Comparison of ENCODE assay signal across 17 cellular contexts in the genomic region with DNA sequence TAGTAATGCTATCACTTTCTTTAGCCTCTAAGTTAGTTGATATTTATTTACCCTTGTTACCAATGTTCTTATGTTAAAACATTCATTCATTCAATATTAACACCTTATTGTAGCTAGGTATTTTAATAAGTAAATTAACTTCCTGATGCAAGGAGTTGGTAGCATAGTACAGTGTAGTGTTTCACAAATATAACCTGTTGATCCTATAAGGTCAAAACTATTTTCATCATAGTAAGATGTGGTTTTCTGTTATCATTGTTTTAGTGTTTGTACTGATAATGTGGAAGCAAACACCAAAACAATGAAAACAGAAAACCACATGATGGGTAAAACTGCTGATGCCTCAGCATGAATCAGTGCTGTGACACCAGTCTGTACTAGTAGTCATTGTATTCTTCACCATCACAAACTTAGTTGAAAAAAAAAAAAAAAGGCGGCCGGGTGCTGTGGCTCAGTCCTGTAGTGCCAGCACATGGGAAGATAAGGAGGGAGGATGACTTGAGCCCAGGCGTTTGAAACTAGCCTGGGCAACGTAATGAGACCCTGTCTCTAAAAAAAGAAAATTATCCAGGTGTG. TPM values are rescaled to one million over a fixed set of nuclear protein-coding genes. Genes with fewer than 3 reads are reported as not detected.
DNase-seq lines count a peak whose midpoint lies in the region; ATAC-seq, FAIRE-seq and TF ChIP-seq lines count a peak whose summit lies in the region.
"Had no signal": no experiment of that assay in that cellular context is flagged by ENCODE, and none has a peak within 500 bp of the region (broad histone marks: within the 10 kb centered on the region; RNA-seq: fewer than 3 reads in every experiment).

No MANE protein-coding gene starts in this region.

- H4K20me1 ChIP-seq in PC-3 (ENCODE audit: low read length) (no peaks in the 10 kb centered on the region), endothelial cell of umbilical vein (replicated peaks; ENCODE audit: control insufficient read depth, extremely low read depth, insufficient read depth, low read length) (no peaks in the 10 kb centered on the region)

- intact Hi-C loops in activated CD4-positive, alpha-beta T cell treated with anti-CD3 and anti-CD28 coated beads for 36 hours (cut with DNase I, micrococcal nuclease) = no loop called here
- intact Hi-C loops in PC-3 (cut with micrococcal nuclease) = no loop called here
- intact Hi-C loops in endothelial cell of umbilical vein (cut with micrococcal nuclease) = no loop called here
- intact Hi-C loops in CD4-positive, alpha-beta T cell (cut with DNase I, micrococcal nuclease) = no loop called here
- intact Hi-C loops in right lobe of liver (cut with DNase I) = no loop called here

- H3K4me1 ChIP-seq in PC-3 (ENCODE audit: insufficient read depth, low read length) = peaks cover 9% of the 10 kb centered on the region
- H3K4me1 ChIP-seq in endothelial cell of umbilical vein (ENCODE audit: control insufficient read depth, extremely low read depth, insufficient read depth, low read length) = no peaks in the 10 kb centered on the region
- H3K4me1 ChIP-seq in small intestine (ENCODE audit: control insufficient read depth in 2 of 2, insufficient read depth in 1 of 2, low read depth in 1 of 2, low read length in 1 of 2) = no peaks in the 10 kb centered on the region
- H3K4me1 ChIP-seq in right lobe of liver = no peaks in the 10 kb centered on the region

- H3K9ac ChIP-seq in PC-3 (ENCODE audit: low read length) (no peak overlapping the region), endothelial cell of umbilical vein (replicated peaks; ENCODE audit: extremely low read depth, insufficient read depth, low read length) (no peak overlapping the region)

- H3K36me3 Mint-ChIP-seq in activated CD4-positive, alpha-beta T cell treated with anti-CD3 and anti-CD28 coated beads for 36 hours (ENCODE audit: low read depth) = peaks cover 50% of the 10 kb centered on the region
- peaks cover 65% of the 10 kb centered on the region for H3K36me3 Mint-ChIP-seq in CD4-positive, alpha-beta T cell (ENCODE audit: low read depth)

- no peaks in the 10 kb centered on the region for H3K9me3 Mint-ChIP-seq in activated CD4-positive, alpha-beta T cell treated with anti-CD3 and anti-CD28 coated beads for 36 hours (ENCODE audit: low read depth)
- H3K9me3 Mint-ChIP-seq in CD4-positive, alpha-beta T cell = no peaks in the 10 kb centered on the region
- H3K9me3 Mint-ChIP-seq: GM23338, memory B cell had no signal

- TF ChIP-seq POLR2A in endothelial cell of umbilical vein (IDR thresholded peaks at IDR 0.05; ENCODE audit: low read depth, low read length) (no peak), right lobe of liver (IDR thresholded peaks at IDR 0.05) (no peak)

- TF ChIP-seq CTCF in PC-3 (conservative IDR thresholded peaks at IDR 0.05; ENCODE audit: low read depth, low read length) = no peak
- TF ChIP-seq CTCF in endothelial cell of umbilical vein (IDR thresholded peaks at IDR 0.05; ENCODE audit: extremely low read depth in 1 of 2, insufficient read depth in 1 of 2, low read depth in 1 of 2, low read length in 2 of 2) = no peak
- no peak for TF ChIP-seq CTCF in CD4-positive, alpha-beta T cell (IDR thresholded peaks at IDR 0.05)
- TF ChIP-seq CTCF in right lobe of liver (IDR thresholded peaks at IDR 0.05) = no peak

- CTCF ChIA-PET in activated CD4-positive, alpha-beta T cell treated with anti-CD3 and anti-CD28 coated beads for 36 hours (lab: Charles Lee) = no interaction called here
- CTCF ChIA-PET in PC-3 (lab: Charles Lee) (no interaction called here), endothelial cell of umbilical vein (lab: Charles Lee) (no interaction called here)
- CTCF ChIA-PET in CD4-positive, alpha-beta T cell (lab: Charles Lee) = no interaction called here

- peak; percentile 84 for ATAC-seq in activated CD4-positive, alpha-beta T cell treated with anti-CD3 and anti-CD28 coated beads for 36 hours
- ATAC-seq in PC-3 (no peak), right lobe of liver (no peak)
- ATAC-seq in CD4-positive, alpha-beta T cell (ENCODE audit: poor library complexity) = no peak
- ATAC-seq: GM23338 had no signal

- H3K36me3 ChIP-seq in PC-3 (ENCODE audit: low read depth, low read length) (no peaks in the 10 kb centered on the region; the same call in none of the 2 replicates), endothelial cell of umbilical vein (ENCODE audit: control insufficient read depth in 2 of 2, extremely low read depth in 1 of 2, insufficient read depth in 2 of 2, low read length in 2 of 2) (no peaks in the 10 kb centered on the region), small intestine (ENCODE audit: control insufficient read depth in 2 of 2, insufficient read depth in 2 of 2, low read length in 2 of 2) (no peaks in the 10 kb centered on the region), right lobe of liver (no peaks in the 10 kb centered on the region)
- H3K36me3 ChIP-seq: SJSA1 had no signal

- H3K9me3 ChIP-seq in PC-3 (ENCODE audit: low read length) (no peaks in the 10 kb centered on the region), endothelial cell of umbilical vein (replicated peaks; ENCODE audit: control insufficient read depth, insufficient read depth, low read length) (no peaks in the 10 kb centered on the region), small intestine (ENCODE audit: control insufficient read depth, low read depth) (no peaks in the 10 kb centered on the region), right lobe of liver (no peaks in the 10 kb centered on the region)
- no peaks in the 10 kb centered on the region for H3K9me3 ChIP-seq in CD4-positive, alpha-beta T cell (ENCODE audit: control insufficient read depth, low read length)

- DNase-seq in activated CD4-positive, alpha-beta T cell treated with anti-CD3 and anti-CD28 coated beads for 36 hours = no peak
- DNase-seq in activated CD4-positive, alpha-beta T cell treated with anti-CD3 and anti-CD28 coated beads, Interleukin-2, amount 50 U/mL, for 4 hours = no peak
- DNase-seq in PC-3 (peak; percentile 36), endothelial cell of umbilical vein (ENCODE audit: low read depth, low spot score) (no peak), small intestine (no peak), LoVo (ENCODE audit: low spot score) (no peak), right lobe of liver (no peak)
- DNase-seq in CD4-positive, alpha-beta T cell = no peak
- DNase-seq: ACHN; activated T-cell treated with anti-CD3 and anti-CD28 coated beads, Interleukin-2, amount 50 U/mL, for 1 hour; NCI-H1417 treated with DMSO at 0.1 percent for 48 hours; NCI-H774; occipital lobe had no signal

- no peak overlapping the region for H3K4me2 ChIP-seq in PC-3 (ENCODE audit: low read length)
- no peak overlapping the region for H3K4me2 ChIP-seq in endothelial cell of umbilical vein (ENCODE audit: insufficient read depth, low read length)
- H3K4me2 ChIP-seq: GM23338 had no signal

- dilution Hi-C loops in endothelial cell of umbilical vein (cut with MboI; ENCODE audit: extremely low pct_ligation_motif_present, low sequenced_read_pairs) = no loop called here

- no peaks in the 10 kb centered on the region for H3K79me2 ChIP-seq in PC-3 (ENCODE audit: low read length)
- H3K79me2 ChIP-seq in endothelial cell of umbilical vein (ENCODE audit: control insufficient read depth, insufficient read depth, low read length) = no peaks in the 10 kb centered on the region

- 93 to 98% (median 94%) methylated on average over 4 of the region's 4 CpGs for WGBS in small intestine, 3 donors
- WGBS in right lobe of liver (ENCODE audit: insufficient coverage, low coverage, low lambda C conversion rate, missing lambda C conversion rate) = no CpG with 5 or more reads among the region's 4 CpGs

- H3K27me3 Mint-ChIP-seq in activated CD4-positive, alpha-beta T cell treated with anti-CD3 and anti-CD28 coated beads for 36 hours = no peaks in the 10 kb centered on the region
- H3K27me3 Mint-ChIP-seq in CD4-positive, alpha-beta T cell = no peaks in the 10 kb centered on the region
- H3K27me3 Mint-ChIP-seq: memory B cell had no signal

- H3K4me1 Mint-ChIP-seq in activated CD4-positive, alpha-beta T cell treated with anti-CD3 and anti-CD28 coated beads for 36 hours = peaks cover 19% of the 10 kb centered on the region
- H3K4me1 Mint-ChIP-seq in CD4-positive, alpha-beta T cell (ENCODE audit: low read depth) = peaks cover 28% of the 10 kb centered on the region

- FAIRE-seq in endothelial cell of umbilical vein (lab: Jason Lieb, UNC) (peak; percentile 15), small intestine (lab: Jason Lieb, UNC) (peak; percentile 70)

- no peak overlapping the region for H3K4me3 Mint-ChIP-seq in activated CD4-positive, alpha-beta T cell treated with anti-CD3 and anti-CD28 coated beads for 36 hours
- no peak overlapping the region for H3K4me3 Mint-ChIP-seq in CD4-positive, alpha-beta T cell
- H3K4me3 Mint-ChIP-seq: GM23338, memory B cell had no signal

- no peaks in the 10 kb centered on the region for H3F3A ChIP-seq in PC-3 (ENCODE audit: low read length, unreplicated experiment)

- H3K9me1 ChIP-seq in endothelial cell of umbilical vein (replicated peaks; ENCODE audit: control insufficient read depth, extremely low read depth, insufficient read depth, low read length) = no peaks in the 10 kb centered on the region

- POLR2A ChIA-PET in activated CD4-positive, alpha-beta T cell treated with anti-CD3 and anti-CD28 coated beads for 36 hours (lab: Charles Lee) = no interaction called here
- POLR2A ChIA-PET in PC-3 (lab: Charles Lee; ENCODE audit: unreplicated experiment) (no interaction called here), endothelial cell of umbilical vein (lab: Charles Lee) (no interaction called here)
- POLR2A ChIA-PET in CD4-positive, alpha-beta T cell (lab: Charles Lee) = no interaction called here

- H3K4me3 ChIP-seq in PC-3 (ENCODE audit: low read length) = no peak overlapping the region
- H3K4me3 ChIP-seq in endothelial cell of umbilical vein (replicated peaks in 1 of 3; ENCODE audit: insufficient read depth in 1 of 3, low read depth in 1 of 3, low read length in 3 of 3) = no peak overlapping the region
- no peak overlapping the region for H3K4me3 ChIP-seq in small intestine (ENCODE audit: low read depth in 1 of 2, low read length in 2 of 2)
- no peak overlapping the region for H3K4me3 ChIP-seq in right lobe of liver
- H3K4me3 ChIP-seq: GM23338, SJSA1 had no signal

- no peak overlapping the region for H3K27ac Mint-ChIP-seq in activated CD4-positive, alpha-beta T cell treated with anti-CD3 and anti-CD28 coated beads for 36 hours
- H3K27ac Mint-ChIP-seq in CD4-positive, alpha-beta T cell = no peak overlapping the region
- H3K27ac Mint-ChIP-seq: GM23338 had no signal

- no peaks in the 10 kb centered on the region for H3K27me3 ChIP-seq in PC-3 (ENCODE audit: low read length)
- no peaks in the 10 kb centered on the region for H3K27me3 ChIP-seq in endothelial cell of umbilical vein (ENCODE audit: control insufficient read depth in 2 of 2, insufficient read depth in 2 of 2, low read length in 2 of 2)
- no peaks in the 10 kb centered on the region for H3K27me3 ChIP-seq in small intestine (ENCODE audit: control insufficient read depth in 2 of 2, insufficient read depth in 2 of 2, low read length in 2 of 2)
- no peaks in the 10 kb centered on the region for H3K27me3 ChIP-seq in CD4-positive, alpha-beta T cell (ENCODE audit: control insufficient read depth, insufficient read depth, low read length)
- no peaks in the 10 kb centered on the region for H3K27me3 ChIP-seq in right lobe of liver
- H3K27me3 ChIP-seq: SJSA1 had no signal

- BruUV-seq in PC-3 (replicated peaks; lab: Mats Ljungman, UMichigan) = no TSS peak
- no TSS peak for BruUV-seq in endothelial cell of umbilical vein (replicated peaks; lab: Mats Ljungman, UMichigan)

- no peaks in the 10 kb centered on the region for H3K9me2 ChIP-seq in PC-3 (replicated peaks; ENCODE audit: low read length)

- H3K27ac ChIP-seq in PC-3 (ENCODE audit: low read length) (no peak overlapping the region), endothelial cell of umbilical vein (ENCODE audit: insufficient read depth, low read depth, low read length) (no peak overlapping the region), small intestine (ENCODE audit: low read depth in 1 of 2, low read length in 1 of 2) (no peak overlapping the region), right lobe of liver (no peak overlapping the region)
- H3K27ac ChIP-seq in CD4-positive, alpha-beta T cell (ENCODE audit: low read depth, low read length) = no peak overlapping the region
- H3K27ac ChIP-seq: SJSA1, VCaP had no signal

- H2AFZ ChIP-seq in PC-3 (ENCODE audit: low read length) (no peak overlapping the region), endothelial cell of umbilical vein (ENCODE audit: low read depth, low read length) (no peak overlapping the region)
- H2AFZ ChIP-seq: GM23338 had no signal

RNA-seq across cellular contexts. Expression of a gene that starts 36.5 kb away (rescaled TPM):
- 10 to 100 TPM; 29.9 to 50.2 TPM for total RNA-seq in activated CD4-positive, alpha-beta T cell treated with anti-CD3 and anti-CD28 coated beads for 36 hours
- 6.5 and 9.1 TPM in 2 replicates for total RNA-seq in PC-3 (2014; rRNA removed)
- 14.8 and 17.3 TPM in 2 replicates for total RNA-seq in endothelial cell of umbilical vein
- polyA plus RNA-seq in endothelial cell of umbilical vein = 7.4 and 9.3 TPM in 2 replicates
- 9.4 and 13.2 TPM in 2 replicates for polyA plus RNA-seq in endothelial cell of umbilical vein (2011; cell fraction: cytosol; rRNA removed)
- 11.9 and 14.8 TPM in 2 replicates for polyA plus RNA-seq in endothelial cell of umbilical vein (2011; cell fraction: nucleus; rRNA removed)
- 13.7 and 14.6 TPM in 2 replicates for polyA plus RNA-seq in endothelial cell of umbilical vein (2012)
- polyA minus RNA-seq in endothelial cell of umbilical vein = 11.7 and 17.0 TPM in 2 replicates
- polyA minus RNA-seq in endothelial cell of umbilical vein (2011; cell fraction: cytosol; rRNA and poly(A)+ RNA removed) = 16.4 TPM
- polyA minus RNA-seq in endothelial cell of umbilical vein (2011; cell fraction: nucleus; rRNA and poly(A)+ RNA removed) = 17.6 and 22.3 TPM in 2 replicates
- 1 to 10 TPM; 4.9 to 9.1 (median 6.7) TPM for polyA plus RNA-seq in small intestine
- total RNA-seq in CD4-positive, alpha-beta T cell = 10 to 100 TPM; 40.7 to 41.0 TPM
- 10 to 100 TPM in 1 of 6 experiments, 1 to 10 TPM in 5; 5.9 to 10.0 (median 7.2) TPM for total RNA-seq in right lobe of liver
